3 cellular contexts compared by ENCODE assay signal in the genomic region with DNA sequence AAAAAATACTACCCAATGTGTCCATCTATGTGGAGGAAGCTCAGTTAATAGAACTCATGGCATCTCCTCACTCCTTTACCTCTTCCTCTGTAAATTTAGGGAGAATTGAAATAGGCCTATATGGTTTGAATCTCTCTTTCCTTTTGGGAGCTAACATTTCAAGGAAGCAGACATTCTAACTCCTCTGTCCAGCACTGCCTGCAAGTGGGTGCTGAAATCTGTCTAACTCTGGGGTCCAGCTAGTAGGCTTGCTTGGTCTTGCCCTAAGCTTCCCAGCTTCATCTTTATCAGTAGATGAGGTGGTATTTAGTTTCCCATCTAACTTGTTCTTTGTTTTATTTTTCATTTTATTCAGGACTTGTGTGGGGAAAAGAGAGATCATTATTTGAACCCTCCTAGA.
"Had no signal": no experiment of that assay in that cellular context is flagged by ENCODE, and none has a peak within 500 bp of the region (broad histone marks: within the 10 kb centered on the region; RNA-seq: fewer than 3 reads in every experiment).

No MANE protein-coding gene starts in this region.

- DNase-seq: GDM1, GF-D8 had no signal

- ATAC-seq: GM12878 had no signal

- H3K4me3 ChIP-seq: GM12878 had no signal
